Comparison of ENCODE assay signal across 24 cellular contexts in genomic region chr12:41055875-41056577, GRCh38.
DNase-seq lines count a peak whose midpoint lies in the region; TF ChIP-seq lines count a peak whose summit lies in the region.
"Had no signal": no experiment of that assay in that cellular context is flagged by ENCODE, and none has a peak within 500 bp of the region (broad histone marks: within the 10 kb centered on the region; RNA-seq: fewer than 3 reads in every experiment).

No MANE protein-coding gene starts in this region.

- no peaks in the 10 kb centered on the region for H3K9me3 ChIP-seq in muscle layer of colon (ENCODE audit: low read length)
- H3K9me3 ChIP-seq: right atrium auricular region, SJCRH30 had no signal

- H3K36me3 ChIP-seq in muscle layer of colon (ENCODE audit: insufficient read depth, low read length): no peaks in the 10 kb centered on the region
- H3K36me3 ChIP-seq: right atrium auricular region, SJCRH30 had no signal

- no peak overlapping the region for H3K9ac ChIP-seq in muscle layer of colon (ENCODE audit: low read length)

- peaks cover 10% of the 10 kb centered on the region for H3K4me1 ChIP-seq in muscle layer of colon (ENCODE audit: insufficient read depth, low read length)
- H3K4me1 ChIP-seq: right atrium auricular region had no signal

- peak overlapping the region; percentile 36 for H3K27ac ChIP-seq in muscle layer of colon (ENCODE audit: low read depth, low read length)
- H3K27ac ChIP-seq: right atrium auricular region, SJCRH30 had no signal

- no peak for TF ChIP-seq RAD21 in Ishikawa (IDR thresholded peaks at IDR 0.05; ENCODE audit: low read depth)

- TF ChIP-seq CTCF in choroid plexus epithelial cell (conservative IDR thresholded peaks at IDR 0.05; ENCODE audit: low read depth, low read length): no peak

- H3K4me3 ChIP-seq in choroid plexus epithelial cell (ENCODE audit: low read depth, low read length) (no peak overlapping the region), muscle layer of colon (ENCODE audit: low read depth in 1 of 2, low read length in 2 of 2) (no peak overlapping the region)
- H3K4me3 ChIP-seq: right atrium auricular region, SJCRH30 had no signal

- peak; percentile 2 for DNase-seq in AG08396 (ENCODE audit: low spot score)
- peak; percentile 17 for DNase-seq in choroid plexus epithelial cell (ENCODE audit: low read depth)
- no peak for DNase-seq in GM19238 (ENCODE audit: insufficient read length, low spot score)
- DNase-seq in NCI-H446 (lab: John Stamatoyannopoulos, UW): no peak
- DNase-seq in ureter (ENCODE audit: low spot score): no peak
- DNase-seq in NCI-H1048 (lab: John Stamatoyannopoulos, UW): no peak
- DNase-seq: activated CD4-positive, alpha-beta T cell treated with anti-CD3 and anti-CD28 coated beads for 4 hours; activated CD8-positive, alpha-beta memory T cell treated with anti-CD3 and anti-CD28 coated beads, Interleukin-2, amount 10 ng/mL, durations not matched to agents 7 days and 5 days; CD8-positive, alpha-beta memory T cell; cortex of kidney; H7; Kasumi-1; kidney glomerular epithelial cell; mammary epithelial cell; naive B cell; NCI-H1105 treated with DMSO at 0.1 percent for 48 hours; NCI-H2107; NCI-H69; occipital lobe; stimulated activated CD4-positive, alpha-beta T cell treated with anti-CD3 and anti-CD28 coated beads, Interleukin-15, amount 100 ng/mL, for 24 hours had no signal

- no peaks in the 10 kb centered on the region for H3K27me3 ChIP-seq in muscle layer of colon (ENCODE audit: control insufficient read depth in 1 of 2, insufficient read depth in 2 of 2, low read length in 2 of 2)
- H3K27me3 ChIP-seq: right atrium auricular region, SJCRH30 had no signal

- TF ChIP-seq EP300 in Ishikawa (IDR thresholded peaks at IDR 0.05; ENCODE audit: borderline replicate concordance): no peak

TF ChIP-seq in Ishikawa, 13 proteins besides CTCF, POLR2A, EP300 and RAD21:
- 0 out of 2 replicates have a peak, but pooled peaks have one; percentile 13 for TF ChIP-seq TEAD4 (IDR thresholded peaks at IDR 0.05)
- no peak for TF ChIP-seq TCF12 (IDR thresholded peaks at IDR 0.05; ENCODE audit: low read depth)

Comparison
In these comparisons a context has a peak if more than half of its experiments do, and no peak if none do; other contexts are left out.
1. DNase-seq: peak in AG08396 (single experiment) and choroid plexus epithelial cell (single experiment); none in GM19238 (single experiment), NCI-H446 (0 of 2), ureter (single experiment) and NCI-H1048 (single experiment).